Comparison of ENCODE assay signal across 14 cellular contexts in genomic region chr3:191269289-191270085, GRCh38.
A peak's percentile ranks its signal among the peaks of the same experiment; 100 is the strongest.
DNase-seq lines count a peak whose midpoint lies in the region; ATAC-seq and TF ChIP-seq lines count a peak whose summit lies in the region.
"Had no signal": no experiment of that assay in that cellular context is flagged by ENCODE, and none has a peak within 500 bp of the region (broad histone marks: within the 10 kb centered on the region; RNA-seq: fewer than 3 reads in every experiment).

No MANE protein-coding gene starts in this region.

- DNase-seq in fibroblast of mammary gland (ENCODE audit: low read depth): peak; percentile 33
- DNase-seq in GM19240 (ENCODE audit: insufficient read length, low spot score): no peak
- DNase-seq in cerebellar nuclear complex (lab: John Stamatoyannopoulos, UW): no peak
- DNase-seq in middle frontal gyrus (ENCODE audit: extremely low spot score, low spot score): no peak
- DNase-seq in NCI-H226: no peak
- DNase-seq: activated CD4-positive, alpha-beta T cell treated with anti-CD3 and anti-CD28 coated beads, Interleukin-2, amount 50 U/mL, for 4 hours; amygdala; DMS 273 treated with DMSO at 0.1 percent for 48 hours; NCI-H187; SHP77 treated with DMSO at 0.1 percent for 48 hours had no signal

- ATAC-seq in GM18907 (IDR thresholded peaks at IDR 0.05; ENCODE audit: unreplicated experiment) (peak; percentile 69), GM21825 (IDR thresholded peaks at IDR 0.05; ENCODE audit: unreplicated experiment) (peak; percentile 68), HG03378 (IDR thresholded peaks at IDR 0.05; ENCODE audit: unreplicated experiment) (peak; percentile 71)

- TF ChIP-seq CTCF in fibroblast of mammary gland (conservative IDR thresholded peaks at IDR 0.05; ENCODE audit: control insufficient read depth, insufficient read depth, low read depth, low read length): no peak

- H3K4me3 ChIP-seq in fibroblast of mammary gland (ENCODE audit: control insufficient read depth, low read depth, low read length): no peak overlapping the region
- H3K4me3 ChIP-seq: HAP-1 had no signal
